In genomic region chr5:33659526-33660169, GRCh38 we compare ENCODE assay signal across 19 cellular contexts.
"Had no signal": no experiment of that assay in that cellular context is flagged by ENCODE, and none has a peak within 500 bp of the region (broad histone marks: within the 10 kb centered on the region; RNA-seq: fewer than 3 reads in every experiment).

No MANE protein-coding gene starts in this region.

- H3K9me3 ChIP-seq: tibial artery, upper lobe of right lung had no signal

- DNase-seq: central memory CD4-positive, alpha-beta T cell; effector CD4-positive, alpha-beta T cell; endodermal cell; erythroblast; foreskin melanocyte; head of caudate nucleus; kidney; left colon; mammary epithelial cell; naive thymus-derived CD8-positive, alpha-beta T cell; right cardiac atrium; small intestine; stimulated activated CD4-positive, alpha-beta T cell treated with anti-CD3 and anti-CD28 coated beads, Interleukin-12 subunit alpha, Interleukin-12 subunit beta, amount 100 ng/mL, for 4 hours; stimulated activated naive CD4-positive, alpha-beta T cell treated with Interleukin-2 at 50 U/mL for 16 hours; tibial artery; upper lobe of right lung had no signal

- H3K4me2 ChIP-seq: hepatocyte had no signal

- H3K36me3 ChIP-seq: upper lobe of right lung had no signal

- H3K27me3 ChIP-seq: hepatocyte, tibial artery, upper lobe of right lung had no signal

- FAIRE-seq: endothelial cell of umbilical vein, kidney, small intestine had no signal

- H3K4me3 ChIP-seq: coronary artery, hepatocyte, tibial artery, upper lobe of right lung had no signal

- H3K27ac ChIP-seq: coronary artery, hepatocyte, tibial artery, upper lobe of right lung had no signal

- H2AFZ ChIP-seq: hepatocyte had no signal

- H3K79me2 ChIP-seq: hepatocyte had no signal

- H3K4me1 ChIP-seq: tibial artery, upper lobe of right lung had no signal

- ATAC-seq: left colon; naive thymus-derived CD8-positive, alpha-beta T cell; upper lobe of right lung had no signal
